Comparison of ENCODE assay signal across 1 cellular context in the genomic region with DNA sequence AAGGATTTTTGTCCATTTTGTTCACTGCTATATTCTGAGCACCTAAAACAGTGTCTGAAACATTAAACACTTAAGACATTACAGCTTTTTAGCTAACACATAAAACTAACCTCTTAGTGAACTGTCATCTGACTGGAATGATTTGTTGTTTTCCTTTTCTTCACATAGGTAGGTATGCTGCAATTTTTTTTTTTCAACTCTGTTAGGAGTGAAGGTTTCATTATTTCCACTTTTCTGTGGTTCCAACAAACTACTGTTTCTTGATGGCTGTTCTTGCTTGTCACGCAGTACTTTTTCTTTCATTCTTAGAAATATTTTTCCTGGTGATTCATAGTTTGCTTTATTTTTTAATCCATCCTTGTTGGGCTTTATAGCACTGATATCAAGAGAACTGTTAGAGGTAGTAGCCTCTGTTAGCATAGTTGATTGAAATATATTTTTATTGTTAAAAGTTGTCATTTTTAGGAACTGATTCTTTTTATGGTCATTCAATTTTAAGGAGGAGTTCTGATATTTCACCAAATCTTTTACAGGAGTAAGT.
TF ChIP-seq lines count a peak whose summit lies in the region.

No MANE protein-coding gene starts in this region.

TF ChIP-seq in GM23338, 12 proteins besides CTCF, POLR2A, EP300 and RAD21 (continued from another document):
- TF ChIP-seq, protein P1, sequence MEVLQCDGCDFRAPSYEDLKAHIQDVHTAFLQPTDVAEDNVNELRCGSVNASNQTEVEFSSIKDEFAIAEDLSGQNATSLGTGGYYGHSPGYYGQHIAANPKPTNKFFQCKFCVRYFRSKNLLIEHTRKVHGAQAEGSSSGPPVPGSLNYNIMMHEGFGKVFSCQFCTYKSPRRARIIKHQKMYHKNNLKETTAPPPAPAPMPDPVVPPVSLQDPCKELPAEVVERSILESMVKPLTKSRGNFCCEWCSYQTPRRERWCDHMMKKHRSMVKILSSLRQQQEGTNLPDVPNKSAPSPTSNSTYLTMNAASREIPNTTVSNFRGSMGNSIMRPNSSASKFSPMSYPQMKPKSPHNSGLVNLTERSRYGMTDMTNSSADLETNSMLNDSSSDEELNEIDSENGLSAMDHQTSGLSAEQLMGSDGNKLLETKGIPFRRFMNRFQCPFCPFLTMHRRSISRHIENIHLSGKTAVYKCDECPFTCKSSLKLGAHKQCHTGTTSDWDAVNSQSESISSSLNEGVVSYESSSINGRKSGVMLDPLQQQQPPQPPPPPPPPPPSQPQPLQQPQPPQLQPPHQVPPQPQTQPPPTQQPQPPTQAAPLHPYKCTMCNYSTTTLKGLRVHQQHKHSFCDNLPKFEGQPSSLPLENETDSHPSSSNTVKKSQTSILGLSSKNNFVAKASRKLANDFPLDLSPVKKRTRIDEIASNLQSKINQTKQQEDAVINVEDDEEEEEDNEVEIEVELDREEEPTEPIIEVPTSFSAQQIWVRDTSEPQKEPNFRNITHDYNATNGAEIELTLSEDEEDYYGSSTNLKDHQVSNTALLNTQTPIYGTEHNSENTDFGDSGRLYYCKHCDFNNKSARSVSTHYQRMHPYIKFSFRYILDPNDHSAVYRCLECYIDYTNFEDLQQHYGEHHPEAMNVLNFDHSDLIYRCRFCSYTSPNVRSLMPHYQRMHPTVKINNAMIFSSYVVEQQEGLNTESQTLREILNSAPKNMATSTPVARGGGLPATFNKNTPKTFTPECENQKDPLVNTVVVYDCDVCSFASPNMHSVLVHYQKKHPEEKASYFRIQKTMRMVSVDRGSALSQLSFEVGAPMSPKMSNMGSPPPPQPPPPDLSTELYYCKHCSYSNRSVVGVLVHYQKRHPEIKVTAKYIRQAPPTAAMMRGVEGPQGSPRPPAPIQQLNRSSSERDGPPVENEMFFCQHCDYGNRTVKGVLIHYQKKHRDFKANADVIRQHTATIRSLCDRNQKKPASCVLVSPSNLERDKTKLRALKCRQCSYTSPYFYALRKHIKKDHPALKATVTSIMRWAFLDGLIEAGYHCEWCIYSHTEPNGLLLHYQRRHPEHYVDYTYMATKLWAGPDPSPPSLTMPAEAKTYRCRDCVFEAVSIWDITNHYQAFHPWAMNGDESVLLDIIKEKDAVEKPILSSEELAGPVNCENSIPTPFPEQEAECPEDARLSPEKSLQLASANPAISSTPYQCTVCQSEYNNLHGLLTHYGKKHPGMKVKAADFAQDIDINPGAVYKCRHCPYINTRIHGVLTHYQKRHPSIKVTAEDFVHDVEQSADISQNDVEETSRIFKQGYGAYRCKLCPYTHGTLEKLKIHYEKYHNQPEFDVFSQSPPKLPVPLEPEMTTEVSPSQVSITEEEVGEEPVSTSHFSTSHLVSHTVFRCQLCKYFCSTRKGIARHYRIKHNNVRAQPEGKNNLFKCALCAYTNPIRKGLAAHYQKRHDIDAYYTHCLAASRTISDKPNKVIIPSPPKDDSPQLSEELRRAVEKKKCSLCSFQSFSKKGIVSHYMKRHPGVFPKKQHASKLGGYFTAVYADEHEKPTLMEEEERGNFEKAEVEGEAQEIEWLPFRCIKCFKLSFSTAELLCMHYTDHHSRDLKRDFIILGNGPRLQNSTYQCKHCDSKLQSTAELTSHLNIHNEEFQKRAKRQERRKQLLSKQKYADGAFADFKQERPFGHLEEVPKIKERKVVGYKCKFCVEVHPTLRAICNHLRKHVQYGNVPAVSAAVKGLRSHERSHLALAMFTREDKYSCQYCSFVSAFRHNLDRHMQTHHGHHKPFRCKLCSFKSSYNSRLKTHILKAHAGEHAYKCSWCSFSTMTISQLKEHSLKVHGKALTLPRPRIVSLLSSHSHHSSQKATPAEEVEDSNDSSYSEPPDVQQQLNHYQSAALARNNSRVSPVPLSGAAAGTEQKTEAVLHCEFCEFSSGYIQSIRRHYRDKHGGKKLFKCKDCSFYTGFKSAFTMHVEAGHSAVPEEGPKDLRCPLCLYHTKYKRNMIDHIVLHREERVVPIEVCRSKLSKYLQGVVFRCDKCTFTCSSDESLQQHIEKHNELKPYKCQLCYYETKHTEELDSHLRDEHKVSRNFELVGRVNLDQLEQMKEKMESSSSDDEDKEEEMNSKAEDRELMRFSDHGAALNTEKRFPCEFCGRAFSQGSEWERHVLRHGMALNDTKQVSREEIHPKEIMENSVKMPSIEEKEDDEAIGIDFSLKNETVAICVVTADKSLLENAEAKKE (CRISPR knock-in tag; IDR thresholded peaks at IDR 0.05) = no peak
- TF ChIP-seq, protein P2, sequence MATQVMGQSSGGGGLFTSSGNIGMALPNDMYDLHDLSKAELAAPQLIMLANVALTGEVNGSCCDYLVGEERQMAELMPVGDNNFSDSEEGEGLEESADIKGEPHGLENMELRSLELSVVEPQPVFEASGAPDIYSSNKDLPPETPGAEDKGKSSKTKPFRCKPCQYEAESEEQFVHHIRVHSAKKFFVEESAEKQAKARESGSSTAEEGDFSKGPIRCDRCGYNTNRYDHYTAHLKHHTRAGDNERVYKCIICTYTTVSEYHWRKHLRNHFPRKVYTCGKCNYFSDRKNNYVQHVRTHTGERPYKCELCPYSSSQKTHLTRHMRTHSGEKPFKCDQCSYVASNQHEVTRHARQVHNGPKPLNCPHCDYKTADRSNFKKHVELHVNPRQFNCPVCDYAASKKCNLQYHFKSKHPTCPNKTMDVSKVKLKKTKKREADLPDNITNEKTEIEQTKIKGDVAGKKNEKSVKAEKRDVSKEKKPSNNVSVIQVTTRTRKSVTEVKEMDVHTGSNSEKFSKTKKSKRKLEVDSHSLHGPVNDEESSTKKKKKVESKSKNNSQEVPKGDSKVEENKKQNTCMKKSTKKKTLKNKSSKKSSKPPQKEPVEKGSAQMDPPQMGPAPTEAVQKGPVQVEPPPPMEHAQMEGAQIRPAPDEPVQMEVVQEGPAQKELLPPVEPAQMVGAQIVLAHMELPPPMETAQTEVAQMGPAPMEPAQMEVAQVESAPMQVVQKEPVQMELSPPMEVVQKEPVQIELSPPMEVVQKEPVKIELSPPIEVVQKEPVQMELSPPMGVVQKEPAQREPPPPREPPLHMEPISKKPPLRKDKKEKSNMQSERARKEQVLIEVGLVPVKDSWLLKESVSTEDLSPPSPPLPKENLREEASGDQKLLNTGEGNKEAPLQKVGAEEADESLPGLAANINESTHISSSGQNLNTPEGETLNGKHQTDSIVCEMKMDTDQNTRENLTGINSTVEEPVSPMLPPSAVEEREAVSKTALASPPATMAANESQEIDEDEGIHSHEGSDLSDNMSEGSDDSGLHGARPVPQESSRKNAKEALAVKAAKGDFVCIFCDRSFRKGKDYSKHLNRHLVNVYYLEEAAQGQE (IDR thresholded peaks at IDR 0.05; ENCODE audit: unreplicated experiment) = no peak
- TF ChIP-seq CREB1 (CRISPR knock-in tag; IDR thresholded peaks at IDR 0.05; ENCODE audit: low read depth) (no peak), NANOG (IDR thresholded peaks at IDR 0.05; ENCODE audit: borderline replicate concordance) (no peak), STAT1 (IDR thresholded peaks at IDR 0.05; ENCODE audit: unreplicated experiment) (no peak), ZNF114 (CRISPR knock-in tag; IDR thresholded peaks at IDR 0.05) (no peak), ZNF331 (CRISPR knock-in tag; IDR thresholded peaks at IDR 0.05; ENCODE audit: low read depth) (no peak), EZH2phosphoT487 (IDR thresholded peaks at IDR 0.05; ENCODE audit: unreplicated experiment) (no peak), POLR2AphosphoS5 (IDR thresholded peaks at IDR 0.05; ENCODE audit: low read depth) (no peak)
- TF ChIP-seq, protein P3, sequence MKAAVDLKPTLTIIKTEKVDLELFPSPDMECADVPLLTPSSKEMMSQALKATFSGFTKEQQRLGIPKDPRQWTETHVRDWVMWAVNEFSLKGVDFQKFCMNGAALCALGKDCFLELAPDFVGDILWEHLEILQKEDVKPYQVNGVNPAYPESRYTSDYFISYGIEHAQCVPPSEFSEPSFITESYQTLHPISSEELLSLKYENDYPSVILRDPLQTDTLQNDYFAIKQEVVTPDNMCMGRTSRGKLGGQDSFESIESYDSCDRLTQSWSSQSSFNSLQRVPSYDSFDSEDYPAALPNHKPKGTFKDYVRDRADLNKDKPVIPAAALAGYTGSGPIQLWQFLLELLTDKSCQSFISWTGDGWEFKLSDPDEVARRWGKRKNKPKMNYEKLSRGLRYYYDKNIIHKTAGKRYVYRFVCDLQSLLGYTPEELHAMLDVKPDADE (IDR thresholded peaks at IDR 0.05) = no peak
